ENCODE assay signal across 12 cellular contexts in the genomic region with DNA sequence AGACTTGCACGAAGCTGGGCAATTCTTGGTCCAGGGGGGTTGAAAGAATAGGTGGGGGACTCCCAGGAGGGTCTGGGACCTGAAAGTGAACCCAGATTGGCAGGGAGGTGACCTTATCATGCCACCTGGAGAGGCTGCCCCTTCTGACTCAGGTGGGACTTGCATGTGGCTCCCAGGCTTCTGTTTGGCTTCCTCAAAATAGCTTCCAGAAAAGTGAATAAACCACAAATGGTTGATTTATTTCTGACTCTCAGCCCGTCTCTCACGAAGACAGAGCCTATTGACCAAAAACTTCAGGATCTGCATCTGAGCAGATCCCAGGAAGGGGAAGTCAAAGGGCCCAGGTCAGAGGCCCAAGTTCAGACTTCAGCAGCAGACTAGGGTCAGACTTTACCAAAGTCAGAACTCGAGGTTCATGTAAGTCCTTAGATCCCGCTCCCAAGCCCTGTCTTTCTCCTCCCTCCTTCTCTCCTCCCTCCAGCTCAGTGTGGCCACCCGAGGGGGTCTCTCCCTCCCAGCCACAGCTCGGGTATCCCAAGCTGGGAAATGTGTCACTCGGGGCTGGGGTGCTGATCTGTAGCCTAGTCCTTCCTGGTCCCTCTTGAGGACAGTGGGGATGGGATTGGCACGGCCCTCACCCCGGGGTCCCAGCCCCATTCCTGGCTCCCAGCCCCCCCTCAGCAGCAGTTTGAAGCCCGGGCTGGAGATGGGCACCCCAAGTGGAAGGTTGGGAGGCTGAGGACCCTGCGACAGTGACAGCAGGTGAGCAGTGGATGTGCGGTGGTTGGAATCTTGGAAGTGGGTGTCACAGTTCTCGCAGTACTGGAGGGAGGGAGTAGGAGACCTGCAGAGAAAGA. TPM values are rescaled to one million over a fixed set of nuclear protein-coding genes. Genes with fewer than 3 reads are reported as not detected.
DNase-seq lines count a peak whose midpoint lies in the region; TF ChIP-seq lines count a peak whose summit lies in the region.
"Had no signal": no experiment of that assay in that cellular context is flagged by ENCODE, and none has a peak within 500 bp of the region (broad histone marks: within the 10 kb centered on the region; RNA-seq: fewer than 3 reads in every experiment).

No MANE protein-coding gene starts in this region.

- peak overlapping the region; percentile 40 to 91 (median 54) for H3K4me3 Mint-ChIP-seq in immature natural killer cell

- peaks cover 66% of the 10 kb centered on the region for H3K36me3 ChIP-seq in DOHH2 (ENCODE audit: control insufficient read depth, low read length)

- peaks cover 63% of the 10 kb centered on the region for H3K4me1 ChIP-seq in DOHH2 (ENCODE audit: control insufficient read depth, low read length)

- no peak for DNase-seq in immature natural killer cell
- no peak for DNase-seq in SW 1271 (lab: John Stamatoyannopoulos, UW)
- DNase-seq in G401 (ENCODE audit: low spot score), result no peak
- DNase-seq in hepatic stellate cell (ENCODE audit: low spot score), result no peak
- DNase-seq in C1 segment of cervical spinal cord (lab: John Stamatoyannopoulos, UW), result no peak
- DNase-seq: activated CD8-positive, alpha-beta memory T cell treated with anti-CD3 and anti-CD28 coated beads, Interleukin-2, amount 50 U/mL, for 48 hours; foreskin melanocyte; KBM-7 had no signal

- peaks cover 12 to 16% (median 13%) of the 10 kb centered on the region in 3 donors for H3K27me3 Mint-ChIP-seq in immature natural killer cell (ENCODE audit: low read depth in 3 of 3)

- no peaks in the 10 kb centered on the region for H3K9me2 ChIP-seq in DOHH2 (replicated peaks; ENCODE audit: control insufficient read depth, low read length)

- H3K79me2 ChIP-seq in DOHH2 (ENCODE audit: control insufficient read depth, low read length), result peaks cover 77% of the 10 kb centered on the region

- no peak for TF ChIP-seq CTCF in 22Rv1 (IDR thresholded peaks at IDR 0.05)
- peak; percentile 11 for TF ChIP-seq CTCF in DOHH2 (IDR thresholded peaks at IDR 0.05; ENCODE audit: low read depth, low read length, poor library complexity, severe bottlenecking)
- TF ChIP-seq CTCF in VCaP (conservative IDR thresholded peaks at IDR 0.05), result no peak

- no peaks in the 10 kb centered on the region for H4K20me1 ChIP-seq in DOHH2 (ENCODE audit: control insufficient read depth, insufficient read depth, low read depth, low read length)

- peak overlapping the region; percentile 83 for H3K27ac ChIP-seq in 22Rv1
- H3K27ac ChIP-seq in DOHH2 (ENCODE audit: low read depth, low read length), result no peak overlapping the region
- H3K27ac ChIP-seq in VCaP, result peak overlapping the region; percentile 91; the same call in 1 of the 2 replicates

- no peak overlapping the region; the same call in 1 of the 2 replicates for H3K4me3 ChIP-seq in DOHH2 (ENCODE audit: low read length)
- H3K4me3 ChIP-seq: lung had no signal

- in situ Hi-C loops in G401 (cut with HindIII; ENCODE audit: low sequenced_read_pairs), result no loop called here

- H3K9me3 ChIP-seq in DOHH2 (ENCODE audit: control insufficient read depth, insufficient read depth, low read length), result no peaks in the 10 kb centered on the region

- peaks cover 77 to 79% of the 10 kb centered on the region in 2 donors for H3K4me1 Mint-ChIP-seq in immature natural killer cell

- H3F3A ChIP-seq in DOHH2 (ENCODE audit: control insufficient read depth, insufficient read depth), result peaks cover 15% of the 10 kb centered on the region

- H3K9me3 Mint-ChIP-seq in immature natural killer cell, result no peaks in the 10 kb centered on the region

- peak overlapping the region; percentile 34 for H3K4me2 ChIP-seq in DOHH2 (ENCODE audit: low read length)

- H3K27me3 ChIP-seq in DOHH2 (ENCODE audit: control insufficient read depth, low read length), result no peaks in the 10 kb centered on the region

- H3K36me3 Mint-ChIP-seq in immature natural killer cell, result peaks cover 4 to 17% (median 4%) of the 10 kb centered on the region in 3 donors

- H3K27ac Mint-ChIP-seq in immature natural killer cell, result peak overlapping the region in 5 of 6 donors; percentile 37 to 93 (median 67)

RNA-seq across cellular contexts. Expression of a gene that starts 1.5 kb away (rescaled TPM):
- polyA plus RNA-seq in immature natural killer cell, result 10 to 100 TPM; 23.6 to 41.6 (median 26.3) TPM
- 12.4 and 16.2 TPM in 2 replicates for total RNA-seq in G401 (2014; rRNA removed; shearing (Covaris generic))

RNA-seq across cellular contexts. Expression of a gene that starts 2.7 kb away (rescaled TPM):
- polyA plus RNA-seq in immature natural killer cell, result 10 to 100 TPM; 17.2 to 29.3 (median 22.9) TPM
- 24.9 and 31.6 TPM in 2 replicates for total RNA-seq in G401 (2014; rRNA removed; shearing (Covaris generic))

RNA-seq across cellular contexts. Expression of a gene that starts 3.8 kb away (rescaled TPM):
- 100 to 1,000 TPM; 253 to 291 (median 289) TPM for polyA plus RNA-seq in immature natural killer cell
- 105 and 107 TPM in 2 replicates for total RNA-seq in G401 (2014; rRNA removed; shearing (Covaris generic))

RNA-seq across cellular contexts. Expression of a gene that starts 6.4 kb away (rescaled TPM):
- 1 to 10 TPM; 1.8 to 5.7 (median 3.9) TPM for polyA plus RNA-seq in immature natural killer cell
- 2.3 and 3.6 TPM in 2 replicates for total RNA-seq in G401 (2014; rRNA removed; shearing (Covaris generic))

RNA-seq across cellular contexts. Expression of a gene that starts 7.7 kb away (rescaled TPM):
- 1 to 10 TPM in 1 of 3 donors, under 1 TPM in 2; 0.44 to 1.8 (median 0.47) TPM for polyA plus RNA-seq in immature natural killer cell
- 2.0 TPM in 1 of 2 replicates, not detected in the other for total RNA-seq in G401 (2014; rRNA removed; shearing (Covaris generic))
